ENCODE assay signal across 9 cellular contexts in the genomic region with DNA sequence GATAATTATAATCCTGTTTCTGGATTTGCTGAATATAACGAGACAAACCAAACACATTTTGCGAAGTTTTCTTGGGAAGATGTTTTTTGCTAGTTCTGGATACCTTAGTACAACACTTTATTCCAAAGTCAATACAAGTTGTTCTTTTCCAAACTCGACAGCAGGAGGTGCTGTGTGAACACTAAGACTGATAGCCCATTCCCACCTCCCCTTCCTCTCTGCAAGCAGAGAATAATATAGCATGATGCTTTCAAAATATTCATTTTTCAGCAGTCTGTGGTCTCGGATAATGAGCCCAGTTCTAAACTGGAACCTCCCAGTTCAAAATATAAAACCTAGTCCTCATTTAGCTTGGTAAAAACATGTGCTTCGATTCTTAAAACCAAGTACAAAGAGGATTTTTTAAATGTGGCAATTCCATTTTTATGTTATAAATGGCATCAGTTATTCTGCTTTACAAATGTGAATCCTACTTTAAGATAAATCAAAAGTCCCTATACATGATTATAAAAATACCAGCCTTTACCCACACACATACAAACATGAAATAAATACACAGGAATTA.
DNase-seq lines count a peak whose midpoint lies in the region; ATAC-seq and TF ChIP-seq lines count a peak whose summit lies in the region.
"Had no signal": no experiment of that assay in that cellular context is flagged by ENCODE, and none has a peak within 500 bp of the region (broad histone marks: within the 10 kb centered on the region; RNA-seq: fewer than 3 reads in every experiment).

No MANE protein-coding gene starts in this region.

- no peak overlapping the region for H3K27ac Mint-ChIP-seq in nephron
- H3K27ac Mint-ChIP-seq: activated B cell treated with CpG ODN at 0.5 μM for 24 hours had no signal

- no peaks in the 10 kb centered on the region for H3K9me3 Mint-ChIP-seq in nephron
- H3K9me3 Mint-ChIP-seq: activated B cell treated with CpG ODN at 0.5 μM for 24 hours had no signal

- peak; percentile 64 to 73 (median 70) for TF ChIP-seq CTCF in nephron (IDR thresholded peaks at IDR 0.05; ENCODE audit: unreplicated experiment in 3 of 3)

- peak; percentile 42 for ATAC-seq in HG03565 (IDR thresholded peaks at IDR 0.05; ENCODE audit: unreplicated experiment)
- ATAC-seq in GM18868 (IDR thresholded peaks at IDR 0.05; ENCODE audit: unreplicated experiment): no peak
- no peak for ATAC-seq in GM18502 (IDR thresholded peaks at IDR 0.05; ENCODE audit: poor library complexity, unreplicated experiment)

- DNase-seq in EL (peak; percentile 27), NOMO-1 treated with dmso at 0.1 percent for 144 hours (lab: John Stamatoyannopoulos, UW; ENCODE audit: unreplicated experiment) (peak; percentile 4), cerebellar cortex (ENCODE audit: low spot score) (peak; percentile 71), 8988T (no peak)
- DNase-seq: activated B cell treated with CpG ODN at 0.5 μM for 24 hours had no signal

- no peak overlapping the region for H3K4me3 Mint-ChIP-seq in nephron
- H3K4me3 Mint-ChIP-seq: activated B cell treated with CpG ODN at 0.5 μM for 24 hours had no signal

- no peaks in the 10 kb centered on the region for H3K27me3 Mint-ChIP-seq in nephron (ENCODE audit: low read depth)
- H3K27me3 Mint-ChIP-seq: activated B cell treated with CpG ODN at 0.5 μM for 24 hours had no signal

- no peaks in the 10 kb centered on the region for H3K4me1 Mint-ChIP-seq in nephron
- H3K4me1 Mint-ChIP-seq: activated B cell treated with CpG ODN at 0.5 μM for 24 hours had no signal

- H3K36me3 Mint-ChIP-seq in nephron (ENCODE audit: low read depth): no peaks in the 10 kb centered on the region
